In the genomic region with DNA sequence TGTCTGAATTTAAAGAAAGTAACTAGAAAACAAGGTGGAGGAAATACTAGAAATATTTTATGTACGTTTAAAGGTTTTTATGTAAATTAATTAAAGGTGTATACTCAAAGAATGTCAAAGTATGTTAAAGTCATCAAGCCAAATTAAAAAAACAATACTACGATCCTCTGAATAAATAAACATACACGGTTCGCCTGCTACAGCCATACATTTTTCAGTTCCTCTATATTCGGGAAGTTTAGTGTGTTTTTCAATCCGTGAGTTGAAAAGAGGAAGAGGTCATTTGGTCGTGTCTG, we compare ENCODE assay signal across 8 cellular contexts. TPM values are rescaled to one million over a fixed set of nuclear protein-coding genes. Genes with fewer than 3 reads are reported as not detected.
DNase-seq lines count a peak whose midpoint lies in the region; FAIRE-seq and TF ChIP-seq lines count a peak whose summit lies in the region.

No MANE protein-coding gene starts in this region.

- TF ChIP-seq CTCF in A673 (conservative IDR thresholded peaks at IDR 0.05; ENCODE audit: low read depth, low read length) (no peak), bronchial epithelial cell (IDR thresholded peaks at IDR 0.05; ENCODE audit: insufficient read depth, low read length, severe bottlenecking) (no peak)

- intact Hi-C loops in A673 (cut with micrococcal nuclease; ENCODE audit: unreplicated experiment), result no loop called here

- H3K4me2 ChIP-seq in Karpas-422 (ENCODE audit: low read depth, low read length, poor library complexity, severe bottlenecking), result peak overlapping the region; percentile 94

- H3K4me3 ChIP-seq in A673 (ENCODE audit: low read depth, low read length, poor library complexity, severe bottlenecking), result peak overlapping the region; percentile 83
- H3K4me3 ChIP-seq in Karpas-422 (ENCODE audit: low read length), result peak overlapping the region; percentile 69
- H3K4me3 ChIP-seq in bronchial epithelial cell (ENCODE audit: low read depth, low read length), result peak overlapping the region; percentile 82
- peak overlapping the region; percentile 71 for H3K4me3 ChIP-seq in mucosa of stomach (ENCODE audit: low read length)

- H3K9ac ChIP-seq in Karpas-422 (ENCODE audit: low read length) (peak overlapping the region; percentile 79), mucosa of stomach (ENCODE audit: low read length) (peak overlapping the region; percentile 78)

- H3K4me1 ChIP-seq in A673 (ENCODE audit: insufficient read depth, low read length, poor library complexity, severe bottlenecking) (peaks cover 6% of the 10 kb centered on the region), Karpas-422 (ENCODE audit: low read length) (peaks cover 54% of the 10 kb centered on the region), mucosa of stomach (ENCODE audit: control insufficient read depth, insufficient read depth, low read length) (peaks cover 8% of the 10 kb centered on the region)

- no peak for FAIRE-seq in bronchial epithelial cell (lab: Jason Lieb, UNC)

- CTCF ChIA-PET in A673 (lab: Charles Lee), result interaction anchor here (0.6 kb wide), 1 partner anchor 231 kb away, joined by 7 read pairs; no protein-coding TSS in a partner anchor

- H3K27me3 ChIP-seq in A673 (replicated peaks; ENCODE audit: insufficient read depth, low read depth, low read length, poor library complexity), result peaks cover 24% of the 10 kb centered on the region
- H3K27me3 ChIP-seq in Karpas-422 (ENCODE audit: low read length), result no peaks in the 10 kb centered on the region
- H3K27me3 ChIP-seq in bronchial epithelial cell (ENCODE audit: control insufficient read depth, insufficient read depth, low read length), result no peaks in the 10 kb centered on the region
- H3K27me3 ChIP-seq in mucosa of stomach (ENCODE audit: control insufficient read depth, insufficient read depth, low read length), result no peaks in the 10 kb centered on the region

- H3K9me2 ChIP-seq in Karpas-422 (replicated peaks; ENCODE audit: insufficient read depth, low read length), result no peaks in the 10 kb centered on the region

- no peaks in the 10 kb centered on the region for H4K20me1 ChIP-seq in Karpas-422 (ENCODE audit: insufficient read depth, low read depth, low read length)

- POLR2A ChIA-PET in A673 (lab: Charles Lee; ENCODE audit: low non-redundant PET), result no interaction called here

- DNase-seq in A673 (ENCODE audit: low spot score) (no peak), Karpas-422 (no peak), bronchial epithelial cell (ENCODE audit: low read depth) (no peak), ureter (ENCODE audit: low spot score) (no peak), cerebellar cortex (ENCODE audit: low spot score) (no peak), LoVo (ENCODE audit: low spot score) (no peak), activated gamma-delta T cell (lab: John Stamatoyannopoulos, UW) (no peak)

- H3K36me3 ChIP-seq in A673 (ENCODE audit: insufficient read depth, low read length, poor library complexity, severe bottlenecking), result no peaks in the 10 kb centered on the region
- peaks cover 28% of the 10 kb centered on the region for H3K36me3 ChIP-seq in Karpas-422 (ENCODE audit: insufficient read depth, low read length)
- peaks cover 2% of the 10 kb centered on the region for H3K36me3 ChIP-seq in bronchial epithelial cell (ENCODE audit: control insufficient read depth, insufficient read depth, low read length)
- peaks cover 5% of the 10 kb centered on the region for H3K36me3 ChIP-seq in mucosa of stomach (ENCODE audit: control insufficient read depth, insufficient read depth, low read length)

- no TSS peak for BruUV-seq in A673 (replicated peaks; lab: Mats Ljungman, UMichigan)

- H3K79me2 ChIP-seq in Karpas-422 (ENCODE audit: low read length), result peaks cover 53% of the 10 kb centered on the region

- peak overlapping the region; percentile 35 for H3K27ac ChIP-seq in A673 (ENCODE audit: low read depth, low read length, poor library complexity, severe bottlenecking)
- peak overlapping the region; percentile 90 for H3K27ac ChIP-seq in Karpas-422 (ENCODE audit: low read length)

- H2AFZ ChIP-seq in Karpas-422 (ENCODE audit: low read length), result no peak overlapping the region

- H3K9me3 ChIP-seq in A673 (ENCODE audit: low read depth, low read length, poor library complexity, severe bottlenecking) (no peaks in the 10 kb centered on the region), Karpas-422 (ENCODE audit: low read length) (no peaks in the 10 kb centered on the region), mucosa of stomach (ENCODE audit: control insufficient read depth, low read length) (no peaks in the 10 kb centered on the region)

RNA-seq across cellular contexts. Expression of gene STX7, which starts 0.6 kb away (rescaled TPM):
- 19.5 and 22.4 TPM in 2 replicates for total RNA-seq in A673 (2021)
- 38.5 and 39.7 TPM in 2 replicates for total RNA-seq in Karpas-422 (2014; rRNA removed; shearing (Covaris generic); ENCODE audit: low replicate concordance)
- 19.8 and 29.7 TPM in 2 replicates for total RNA-seq in bronchial epithelial cell
- total RNA-seq in ureter, result 71.6 TPM

RNA-seq across cellular contexts. Expression of gene TAAR9, which starts 25.8 kb away (rescaled TPM):
- not detected in 2 replicates for total RNA-seq in A673 (2021)
- total RNA-seq in Karpas-422 (2014; rRNA removed; shearing (Covaris generic); ENCODE audit: low replicate concordance), result not detected in 2 replicates
- not detected in 2 replicates for total RNA-seq in bronchial epithelial cell
- total RNA-seq in ureter, result not detected

RNA-seq across cellular contexts. Expression of gene TAAR8, which starts 40.2 kb away (rescaled TPM):
- total RNA-seq in A673 (2021) (not detected in 2 replicates), bronchial epithelial cell (not detected in 2 replicates), ureter (not detected)
- not detected in 2 replicates for total RNA-seq in Karpas-422 (2014; rRNA removed; shearing (Covaris generic); ENCODE audit: low replicate concordance)

RNA-seq across cellular contexts. Expression of gene TAAR6, which starts 57.8 kb away (rescaled TPM):
- not detected in 2 replicates for total RNA-seq in A673 (2021)
- total RNA-seq in Karpas-422 (2014; rRNA removed; shearing (Covaris generic); ENCODE audit: low replicate concordance), result not detected in 2 replicates
- total RNA-seq in bronchial epithelial cell, result not detected in 2 replicates
- not detected for total RNA-seq in ureter
